ENCODE assay signal across 9 cellular contexts in the genomic region with DNA sequence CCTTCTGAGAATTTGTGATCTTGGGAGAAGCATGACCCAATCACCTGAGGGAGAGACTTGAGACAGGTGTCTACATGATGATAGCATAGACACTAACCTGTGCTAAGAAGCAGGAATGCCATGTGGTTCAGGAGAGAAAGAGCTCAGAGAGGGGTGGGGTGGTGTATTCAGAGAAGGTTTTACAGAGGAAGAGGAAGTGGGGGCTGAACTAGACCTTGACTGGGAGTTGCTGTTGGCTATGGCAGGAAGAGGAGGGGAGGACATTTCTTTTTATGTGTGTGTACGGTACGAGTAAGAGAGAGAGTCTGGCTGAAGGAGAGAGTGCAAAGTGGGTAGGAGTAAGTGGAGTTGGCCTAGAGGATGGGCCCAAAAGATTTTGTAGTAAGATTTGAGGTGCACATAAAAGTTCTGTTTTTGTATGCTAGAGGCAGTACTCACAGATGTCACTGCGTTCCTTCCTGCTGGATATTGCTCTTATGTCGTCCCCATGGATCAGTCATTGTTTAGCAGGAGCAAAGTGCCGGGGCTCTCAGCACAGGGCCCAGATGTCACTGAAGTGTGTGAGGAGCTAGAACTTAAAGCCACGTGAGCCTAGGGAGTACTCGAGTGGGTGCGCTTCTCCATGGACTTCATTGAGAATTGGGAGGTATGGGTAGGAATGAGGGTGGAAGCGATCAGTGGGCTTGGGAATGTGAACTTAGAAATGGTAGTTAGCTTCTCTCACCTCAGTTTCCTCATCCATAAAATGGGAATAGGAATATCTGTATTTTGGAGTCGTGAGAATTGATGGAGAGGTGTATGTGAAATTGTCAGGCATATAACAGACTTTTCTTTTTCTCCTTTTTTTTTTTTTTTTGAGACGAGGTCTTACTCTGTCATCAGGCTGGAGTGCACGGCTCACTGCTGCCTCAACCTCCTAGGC. TPM values are rescaled to one million over a fixed set of nuclear protein-coding genes. Genes with fewer than 3 reads are reported as not detected.
DNase-seq lines count a peak whose midpoint lies in the region; ATAC-seq and TF ChIP-seq lines count a peak whose summit lies in the region.
"Had no signal": no experiment of that assay in that cellular context is flagged by ENCODE, and none has a peak within 500 bp of the region (broad histone marks: within the 10 kb centered on the region; RNA-seq: fewer than 3 reads in every experiment).

No MANE protein-coding gene starts in this region.

- no peak for TF ChIP-seq CTCF in OCI-LY7 (conservative IDR thresholded peaks at IDR 0.05; ENCODE audit: low read length)

- H3K27me3 ChIP-seq in effector memory CD4-positive, alpha-beta T cell (replicated peaks; ENCODE audit: control insufficient read depth, insufficient read depth, low read length, poor library complexity, severe bottlenecking), result no peaks in the 10 kb centered on the region

- ATAC-seq in activated T-cell treated with anti-CD3 and anti-CD28 coated beads, Interleukin-2, amount 50 U/mL, for 72 hours (replicated peaks in 1 of 2), result peak; percentile 26 to 37
- peak; percentile 18 for ATAC-seq in stimulated activated naive CD8-positive, alpha-beta T cell treated with anti-CD3 and anti-CD28 coated beads, Interleukin-15, amount 100 ng/mL, for 72 hours
- ATAC-seq in GM18498 (IDR thresholded peaks at IDR 0.05; ENCODE audit: unreplicated experiment), result no peak

- intact Hi-C loops in OCI-LY7 (cut with micrococcal nuclease; ENCODE audit: unreplicated experiment), result no loop called here

- CTCF ChIA-PET in OCI-LY7 (lab: Charles Lee; ENCODE audit: unreplicated experiment), result interaction anchor here (0.6 to 2.1 kb wide), 4 partner anchors 8 to 29 kb away, joined by 3 to 15 read pairs (median 5); partner anchors contain the start of gene SLC7A6

- peaks cover 68% of the 10 kb centered on the region for H3K36me3 ChIP-seq in OCI-LY7 (ENCODE audit: insufficient read depth, low read length)
- H3K36me3 ChIP-seq in effector memory CD4-positive, alpha-beta T cell (ENCODE audit: control insufficient read depth, insufficient read depth, low read length), result peaks cover 10% of the 10 kb centered on the region

- H4K20me1 ChIP-seq in OCI-LY7 (ENCODE audit: insufficient read depth, low read length), result no peaks in the 10 kb centered on the region

- peaks cover 100% of the 10 kb centered on the region for H3K4me1 Mint-ChIP-seq in activated T-cell treated with anti-CD3 and anti-CD28 coated beads, Interleukin-2, amount 50 U/mL, for 72 hours (ENCODE audit: low read depth)
- H3K4me1 Mint-ChIP-seq in stimulated activated naive CD8-positive, alpha-beta T cell treated with anti-CD3 and anti-CD28 coated beads, Interleukin-15, amount 100 ng/mL, for 72 hours, result peaks cover 100% of the 10 kb centered on the region

- peaks cover 14 to 37% of the 10 kb centered on the region in 2 donors for H3K36me3 Mint-ChIP-seq in activated T-cell treated with anti-CD3 and anti-CD28 coated beads, Interleukin-2, amount 50 U/mL, for 72 hours (ENCODE audit: insufficient read depth in 2 of 2)

- peaks cover 36% of the 10 kb centered on the region for H3K79me2 ChIP-seq in OCI-LY7 (ENCODE audit: insufficient read depth, low read depth, low read length)

- peak overlapping the region; percentile 97 for H3K27ac ChIP-seq in OCI-LY7 (ENCODE audit: low read depth, low read length, poor library complexity, severe bottlenecking)
- peak overlapping the region; percentile 73 for H3K27ac ChIP-seq in effector memory CD4-positive, alpha-beta T cell (ENCODE audit: insufficient read depth, low read length, poor library complexity, severe bottlenecking)

- H3K27ac Mint-ChIP-seq in activated T-cell treated with anti-CD3 and anti-CD28 coated beads, Interleukin-2, amount 50 U/mL, for 72 hours, result peak overlapping the region; percentile 68
- H3K27ac Mint-ChIP-seq in stimulated activated naive CD8-positive, alpha-beta T cell treated with anti-CD3 and anti-CD28 coated beads, Interleukin-15, amount 100 ng/mL, for 72 hours, result peak overlapping the region; percentile 38 to 66

- H2AFZ ChIP-seq in OCI-LY7 (ENCODE audit: low read length), result no peak overlapping the region

- H3K4me2 ChIP-seq in OCI-LY7 (ENCODE audit: low read length), result peak overlapping the region; percentile 83

- H3K9me3 Mint-ChIP-seq in activated T-cell treated with anti-CD3 and anti-CD28 coated beads, Interleukin-2, amount 50 U/mL, for 72 hours, result no peaks in the 10 kb centered on the region
- no peaks in the 10 kb centered on the region for H3K9me3 Mint-ChIP-seq in stimulated activated naive CD8-positive, alpha-beta T cell treated with anti-CD3 and anti-CD28 coated beads, Interleukin-15, amount 100 ng/mL, for 72 hours

- H3K4me3 ChIP-seq in OCI-LY7 (ENCODE audit: low read depth, low read length, poor library complexity, severe bottlenecking), result peak overlapping the region; percentile 56
- peak overlapping the region; percentile 36 for H3K4me3 ChIP-seq in effector memory CD4-positive, alpha-beta T cell (ENCODE audit: insufficient read depth, low read depth, low read length, poor library complexity, severe bottlenecking)

- POLR2A ChIA-PET in OCI-LY7 (lab: Charles Lee), result interaction anchor here (0.6 to 2.6 kb wide), 17 partner anchors 8 to 638 kb away, joined by 3 to 19 read pairs (median 5); partner anchors contain the start of genes PRMT7, SLC7A6 and SLC7A6OS

- no peaks in the 10 kb centered on the region for H3K9me3 ChIP-seq in OCI-LY7 (ENCODE audit: low read length)
- no peaks in the 10 kb centered on the region for H3K9me3 ChIP-seq in effector memory CD4-positive, alpha-beta T cell (ENCODE audit: control insufficient read depth, low read length)

- BruUV-seq in OCI-LY7 (replicated peaks; lab: Mats Ljungman, UMichigan), result no TSS peak

- peaks cover 96% of the 10 kb centered on the region for H3K4me1 ChIP-seq in OCI-LY7 (ENCODE audit: insufficient read depth, low read length, poor library complexity, severe bottlenecking)
- H3K4me1 ChIP-seq in effector memory CD4-positive, alpha-beta T cell (ENCODE audit: control insufficient read depth, insufficient read depth, low read length, poor library complexity, severe bottlenecking), result peaks cover 98% of the 10 kb centered on the region

- no peaks in the 10 kb centered on the region for H3K27me3 Mint-ChIP-seq in activated T-cell treated with anti-CD3 and anti-CD28 coated beads, Interleukin-2, amount 50 U/mL, for 72 hours (ENCODE audit: low read depth)
- H3K27me3 Mint-ChIP-seq in stimulated activated naive CD8-positive, alpha-beta T cell treated with anti-CD3 and anti-CD28 coated beads, Interleukin-15, amount 100 ng/mL, for 72 hours, result no peaks in the 10 kb centered on the region

- no peak for DNase-seq in activated T-cell treated with anti-CD3 and anti-CD28 coated beads, Interleukin-2, amount 50 U/mL, for 72 hours
- DNase-seq in activated T-cell treated with anti-CD3 and anti-CD28 coated beads, Interleukin-2, amount 50 U/mL, for 48 hours, result no peak
- DNase-seq in OCI-LY7 (ENCODE audit: low spot score) (peak; percentile 76), LoVo (ENCODE audit: low spot score) (no peak), midbrain (lab: John Stamatoyannopoulos, UW) (no peak)
- no peak for DNase-seq in effector memory CD4-positive, alpha-beta T cell
- DNase-seq in stimulated activated naive CD8-positive, alpha-beta T cell treated with anti-CD3 and anti-CD28 coated beads, Interleukin-15, amount 100 ng/mL, for 72 hours, result no peak
- DNase-seq: NCI-H524 treated with DMSO at 0.1 percent for 48 hours had no signal

- peak overlapping the region; percentile 66 to 79 for H3K4me3 Mint-ChIP-seq in activated T-cell treated with anti-CD3 and anti-CD28 coated beads, Interleukin-2, amount 50 U/mL, for 72 hours
- peak overlapping the region; percentile 72 to 82 for H3K4me3 Mint-ChIP-seq in stimulated activated naive CD8-positive, alpha-beta T cell treated with anti-CD3 and anti-CD28 coated beads, Interleukin-15, amount 100 ng/mL, for 72 hours

- no peaks in the 10 kb centered on the region for H3K9me2 ChIP-seq in OCI-LY7 (ENCODE audit: insufficient read depth, low read length)

RNA-seq across cellular contexts. Expression of gene SLC7A6, which starts 22.1 kb away (rescaled TPM):
- 100 to 1,000 TPM in 1 of 2 donors, 10 to 100 TPM in 1; 99.8 to 131 TPM for total RNA-seq in activated T-cell treated with anti-CD3 and anti-CD28 coated beads, Interleukin-2, amount 50 U/mL, for 72 hours
- total RNA-seq in OCI-LY7 (2014; rRNA removed; shearing (Covaris generic)), result 50.9 and 53.1 TPM in 2 replicates
- 79.5 and 98.8 TPM in 2 replicates for total RNA-seq in OCI-LY7 (2022)

RNA-seq across cellular contexts. Expression of gene SLC7A6OS, which starts 24.3 kb away (rescaled TPM):
- 10 to 100 TPM; 21.9 to 25.8 TPM for total RNA-seq in activated T-cell treated with anti-CD3 and anti-CD28 coated beads, Interleukin-2, amount 50 U/mL, for 72 hours
- 28.6 and 35.2 TPM in 2 replicates for total RNA-seq in OCI-LY7 (2014; rRNA removed; shearing (Covaris generic))
- 33.4 and 35.8 TPM in 2 replicates for total RNA-seq in OCI-LY7 (2022)

RNA-seq across cellular contexts. Expression of gene PRMT7, which starts 24.4 kb away (rescaled TPM):
- total RNA-seq in activated T-cell treated with anti-CD3 and anti-CD28 coated beads, Interleukin-2, amount 50 U/mL, for 72 hours, result 10 to 100 TPM; 71.2 to 75.9 TPM
- total RNA-seq in OCI-LY7 (2014; rRNA removed; shearing (Covaris generic)), result 75.3 and 85.1 TPM in 2 replicates
- 80.4 and 85.5 TPM in 2 replicates for total RNA-seq in OCI-LY7 (2022)

RNA-seq across cellular contexts. Expression of gene PLA2G15, which starts 41.2 kb away (rescaled TPM):
- total RNA-seq in activated T-cell treated with anti-CD3 and anti-CD28 coated beads, Interleukin-2, amount 50 U/mL, for 72 hours, result 1 to 10 TPM; 6.1 to 7.6 TPM
- 38.9 and 46.2 TPM in 2 replicates for total RNA-seq in OCI-LY7 (2014; rRNA removed; shearing (Covaris generic))
- 27.5 and 36.8 TPM in 2 replicates for total RNA-seq in OCI-LY7 (2022)

RNA-seq across cellular contexts. Expression of gene ESRP2, which starts 50.5 kb away (rescaled TPM):
- under 1 TPM; 0.31 to 0.63 TPM for total RNA-seq in activated T-cell treated with anti-CD3 and anti-CD28 coated beads, Interleukin-2, amount 50 U/mL, for 72 hours
- 0.08 TPM in 1 of 2 replicates, not detected in the other for total RNA-seq in OCI-LY7 (2014; rRNA removed; shearing (Covaris generic))
- not detected in 2 replicates for total RNA-seq in OCI-LY7 (2022)
